ENCODE assay signal across 9 cellular contexts in the genomic region with DNA sequence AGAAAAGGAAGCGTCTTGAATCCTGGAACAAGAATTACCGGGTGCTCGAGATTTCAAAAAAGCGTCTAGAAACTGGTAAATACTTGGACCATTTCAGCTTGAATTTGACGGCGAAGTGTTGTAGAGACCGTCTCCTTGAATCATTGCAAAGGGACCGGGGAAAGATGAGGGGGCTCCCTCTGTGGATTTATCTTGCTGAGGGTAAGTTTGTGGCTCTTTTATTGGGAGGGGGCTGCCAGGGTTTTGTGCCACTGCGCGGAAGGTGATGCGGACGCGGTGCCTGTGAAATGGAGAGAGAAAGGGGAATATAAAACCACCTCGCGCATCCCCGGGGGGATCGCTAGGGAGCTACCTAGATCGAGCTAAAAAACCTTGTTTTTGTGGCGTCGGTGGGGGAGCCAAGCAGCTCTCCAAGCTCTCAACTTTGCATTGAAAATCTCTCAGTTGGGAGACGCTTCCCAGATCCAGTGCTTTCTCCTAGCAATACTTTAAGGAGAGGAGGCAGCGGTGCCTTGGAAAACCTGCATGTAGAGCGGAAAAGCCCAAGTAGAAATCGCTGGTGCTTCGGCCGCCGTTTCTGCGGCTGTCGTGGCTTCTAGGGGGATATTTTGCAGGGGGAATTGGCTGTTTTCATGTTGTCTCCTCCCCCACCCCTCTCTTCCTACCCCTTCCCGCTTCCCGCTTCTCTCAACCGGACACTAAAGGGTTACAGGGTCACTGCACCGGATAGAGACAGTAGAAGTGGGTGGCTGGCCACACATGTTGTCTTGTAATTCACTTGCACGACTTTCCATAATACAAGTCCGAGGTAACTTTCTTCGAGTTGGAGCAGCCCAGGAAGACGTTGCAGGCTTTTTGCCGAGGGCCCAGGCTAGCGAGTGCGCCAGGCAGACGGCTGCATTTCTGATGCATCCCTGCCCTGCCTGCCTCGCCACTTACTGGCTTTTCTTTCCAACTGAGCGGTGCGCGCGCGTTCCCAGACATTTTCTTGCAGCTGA.
DNase-seq lines count a peak whose midpoint lies in the region; ATAC-seq and TF ChIP-seq lines count a peak whose summit lies in the region.
"Had no signal": no experiment of that assay in that cellular context is flagged by ENCODE, and none has a peak within 500 bp of the region (broad histone marks: within the 10 kb centered on the region; RNA-seq: fewer than 3 reads in every experiment).

No MANE protein-coding gene starts in this region.

- peak overlapping the region; percentile 83 to 92 (median 88) for H3K27ac Mint-ChIP-seq in nephron

- H2AFZ ChIP-seq in PC-9: peak overlapping the region; percentile 46; the same call in 1 of the 2 replicates

- H3K4me1 ChIP-seq in PC-9 (replicated peaks; ENCODE audit: insufficient read depth): no peaks in the 10 kb centered on the region

- no peaks in the 10 kb centered on the region for H3K27me3 ChIP-seq in PC-9 (ENCODE audit: insufficient read depth, low read depth)

- POLR2A ChIA-PET in PC-9 (lab: Charles Lee; ENCODE audit: unreplicated experiment): no interaction called here

- no peaks in the 10 kb centered on the region for H3K36me3 ChIP-seq in PC-9 (ENCODE audit: low read depth)

- no peak for ATAC-seq in GM21786 (IDR thresholded peaks at IDR 0.05; ENCODE audit: unreplicated experiment)
- no peak for ATAC-seq in GM18519 (IDR thresholded peaks at IDR 0.05; ENCODE audit: low FRiP score, unreplicated experiment)
- ATAC-seq: left colon had no signal

- intact Hi-C loops in PC-9 (cut with micrococcal nuclease; ENCODE audit: unreplicated experiment): loop anchor here (5.0 kb wide), 1 partner anchor 417 kb away; no protein-coding TSS in a partner anchor

- CTCF ChIA-PET in PC-9 (lab: Charles Lee): interaction anchor here (0.7 kb wide), 1 partner anchor 874 kb away, joined by 3 read pairs; the partner anchor contains the start of gene NCEH1

- no TSS peak for BruUV-seq in PC-9 (replicated peaks; lab: Mats Ljungman, UMichigan)

- no peaks in the 10 kb centered on the region for H4K20me1 ChIP-seq in PC-9 (ENCODE audit: insufficient read depth)

- H3K9me3 Mint-ChIP-seq in nephron: no peaks in the 10 kb centered on the region

- no peaks in the 10 kb centered on the region for H3F3A ChIP-seq in PC-9 (ENCODE audit: insufficient read depth, low read depth)

- no peaks in the 10 kb centered on the region for H3K36me3 Mint-ChIP-seq in nephron (ENCODE audit: low read depth)

- no peaks in the 10 kb centered on the region for H3K79me2 ChIP-seq in PC-9 (ENCODE audit: low read depth)

- H3K27ac ChIP-seq in PC-9: no peak overlapping the region

- H3K4me1 Mint-ChIP-seq in nephron: peaks cover 11% of the 10 kb centered on the region

- DNase-seq in ELR (ENCODE audit: low read depth) (peak; percentile 81), PC-9 (peak in 1 of 2 experiments; percentile 17), fibroblast of the conjunctiva (ENCODE audit: low read depth) (peak; percentile 20), OCI-M1 (lab: John Stamatoyannopoulos, UW) (no peak)
- no peak for DNase-seq in activated CD8-positive, alpha-beta memory T cell treated with anti-CD3 and anti-CD28 coated beads for 24 hours

- peak overlapping the region; percentile 20; the same call in 1 of the 2 replicates for H3K4me3 ChIP-seq in PC-9

- no peak for TF ChIP-seq CTCF in PC-9 (conservative IDR thresholded peaks at IDR 0.05)
- TF ChIP-seq CTCF in nephron (IDR thresholded peaks at IDR 0.05; ENCODE audit: unreplicated experiment in 3 of 3): no peak

- no peaks in the 10 kb centered on the region for H3K9me3 ChIP-seq in PC-9 (ENCODE audit: insufficient read depth, low read depth)

- no peaks in the 10 kb centered on the region; the same call in 1 of the 2 replicates for H3K9me2 ChIP-seq in PC-9 (ENCODE audit: insufficient read depth)

- H3K4me3 Mint-ChIP-seq in nephron: peak overlapping the region; percentile 91 to 95 (median 92)

- H3K4me2 ChIP-seq in PC-9: peak overlapping the region; percentile 58

- peaks cover 35% of the 10 kb centered on the region for H3K27me3 Mint-ChIP-seq in nephron (ENCODE audit: low read depth)

Comparison
In these comparisons a context has a peak if more than half of its experiments do, and no peak if none do; other contexts are left out.
1. DNase-seq: peak in ELR (single experiment) and fibroblast of the conjunctiva (single experiment); none in activated CD8-positive, alpha-beta memory T cell treated with anti-CD3 and anti-CD28 coated beads for 24 hours (single experiment) and OCI-M1 (single experiment).